In genomic region chr1:94926915-94927404, GRCh38 we compare ENCODE assay signal across 8 cellular contexts. TPM values are rescaled to one million over a fixed set of nuclear protein-coding genes. Genes with fewer than 3 reads are reported as not detected.
DNase-seq lines count a peak whose midpoint lies in the region; ATAC-seq and TF ChIP-seq lines count a peak whose summit lies in the region.

Gene CNN3 (minus strand): TSS chr1:94927110. CDS start chr1:94926894, 216 bp downstream.

- peaks cover 2% of the 10 kb centered on the region for H3K36me3 Mint-ChIP-seq in activated CD4-positive, alpha-beta T cell treated with anti-CD3 and anti-CD28 coated beads for 36 hours (ENCODE audit: low read depth)

- H3K9me3 Mint-ChIP-seq in activated CD4-positive, alpha-beta T cell treated with anti-CD3 and anti-CD28 coated beads for 36 hours (ENCODE audit: low read depth) = no peaks in the 10 kb centered on the region

- H3K27me3 ChIP-seq in kidney epithelial cell (ENCODE audit: control insufficient read depth, insufficient read depth, low read length) = no peaks in the 10 kb centered on the region

- POLR2A ChIA-PET in activated CD4-positive, alpha-beta T cell treated with anti-CD3 and anti-CD28 coated beads for 36 hours (lab: Charles Lee) = no interaction called here

- intact Hi-C loops in activated CD4-positive, alpha-beta T cell treated with anti-CD3 and anti-CD28 coated beads for 36 hours (cut with DNase I, micrococcal nuclease) = loop anchor here in 1 of 2 experiments (1.0 to 2.0 kb wide), 3 partner anchors 36 to 307 kb away; partner anchors contain the start of gene RWDD3

- H3K27ac Mint-ChIP-seq in activated CD4-positive, alpha-beta T cell treated with anti-CD3 and anti-CD28 coated beads for 36 hours = peak within 1 kb of the TSS; percentile 74

- peaks cover 35% of the 10 kb centered on the region for H3K27me3 Mint-ChIP-seq in activated CD4-positive, alpha-beta T cell treated with anti-CD3 and anti-CD28 coated beads for 36 hours

- H3K36me3 ChIP-seq in kidney epithelial cell (ENCODE audit: control insufficient read depth, insufficient read depth, low read length) = no peaks in the 10 kb centered on the region

- CTCF ChIA-PET in activated CD4-positive, alpha-beta T cell treated with anti-CD3 and anti-CD28 coated beads for 36 hours (lab: Charles Lee) = interaction anchor here (0.7 to 1.4 kb wide), 2 partner anchors 72 to 91 kb away, joined by 3 read pairs; no protein-coding TSS in a partner anchor

- H3K4me3 Mint-ChIP-seq in activated CD4-positive, alpha-beta T cell treated with anti-CD3 and anti-CD28 coated beads for 36 hours = peak within 1 kb of the TSS; percentile 69

- peak; percentile 60 for DNase-seq in NCI-H2029 treated with DMSO at 0.1 percent for 48 hours (lab: John Stamatoyannopoulos, UW)
- DNase-seq in activated CD4-positive, alpha-beta T cell treated with anti-CD3 and anti-CD28 coated beads for 36 hours = peak; percentile 80
- peak; percentile 95 for DNase-seq in choroid plexus epithelial cell (ENCODE audit: low read depth)
- DNase-seq in kidney epithelial cell (ENCODE audit: low read depth) = no peak
- DNase-seq in stimulated activated CD4-positive, alpha-beta T cell treated with anti-CD3 and anti-CD28 coated beads, Interleukin-15, amount 100 ng/mL, for 1 hour (ENCODE audit: low read depth in 1 of 2, low spot score in 1 of 2) = peak; percentile 26 to 52
- DNase-seq in NAMALWA (ENCODE audit: low spot score) = no peak

- peak within 1 kb of the TSS; percentile 85 for H3K4me3 ChIP-seq in choroid plexus epithelial cell (ENCODE audit: low read depth, low read length)
- H3K4me3 ChIP-seq in kidney epithelial cell (ENCODE audit: low read depth, low read length) = peak within 1 kb of the TSS; percentile 95

- peak; percentile 25 for TF ChIP-seq CTCF in choroid plexus epithelial cell (conservative IDR thresholded peaks at IDR 0.05; ENCODE audit: low read depth, low read length)
- peak; percentile 20 for TF ChIP-seq CTCF in kidney epithelial cell (IDR thresholded peaks at IDR 0.05; ENCODE audit: insufficient read depth, low read length, poor library complexity, severe bottlenecking)

- H3K4me1 Mint-ChIP-seq in activated CD4-positive, alpha-beta T cell treated with anti-CD3 and anti-CD28 coated beads for 36 hours = peaks cover 13% of the 10 kb centered on the region

- ATAC-seq in GM18502 (IDR thresholded peaks at IDR 0.05; ENCODE audit: poor library complexity, unreplicated experiment) = peak; percentile 88
- ATAC-seq in HG02884 (IDR thresholded peaks at IDR 0.05; ENCODE audit: unreplicated experiment) = peak; percentile 82
- ATAC-seq in activated CD4-positive, alpha-beta T cell treated with anti-CD3 and anti-CD28 coated beads for 36 hours = peak; percentile 87

RNA-seq across cellular contexts. Expression of gene CNN3, which starts in this region (rescaled TPM):
- 1 to 10 TPM; 2.5 to 3.1 TPM for total RNA-seq in activated CD4-positive, alpha-beta T cell treated with anti-CD3 and anti-CD28 coated beads for 36 hours
- total RNA-seq in kidney epithelial cell = 223 and 226 TPM in 2 replicates

Comparison
In these comparisons a context has a peak if more than half of its experiments do, and no peak if none do; other contexts are left out.
1. RNA of gene CNN3 (total RNA-seq): 223 to 226 TPM in kidney epithelial cell; 2.5 to 3.1 TPM in activated CD4-positive, alpha-beta T cell treated with anti-CD3 and anti-CD28 coated beads for 36 hours; every median in the first group is over 10 times any median in the second.
2. DNase-seq: peak in NCI-H2029 treated with DMSO at 0.1 percent for 48 hours (single experiment), activated CD4-positive, alpha-beta T cell treated with anti-CD3 and anti-CD28 coated beads for 36 hours (single experiment), choroid plexus epithelial cell (single experiment) and stimulated activated CD4-positive, alpha-beta T cell treated with anti-CD3 and anti-CD28 coated beads, Interleukin-15, amount 100 ng/mL, for 1 hour (2 of 2); none in kidney epithelial cell (single experiment) and NAMALWA (single experiment).
3. Peak in every context shown above with its lines, with median percentiles within 50 percentile points of each other: ATAC-seq.